In the genomic region with DNA sequence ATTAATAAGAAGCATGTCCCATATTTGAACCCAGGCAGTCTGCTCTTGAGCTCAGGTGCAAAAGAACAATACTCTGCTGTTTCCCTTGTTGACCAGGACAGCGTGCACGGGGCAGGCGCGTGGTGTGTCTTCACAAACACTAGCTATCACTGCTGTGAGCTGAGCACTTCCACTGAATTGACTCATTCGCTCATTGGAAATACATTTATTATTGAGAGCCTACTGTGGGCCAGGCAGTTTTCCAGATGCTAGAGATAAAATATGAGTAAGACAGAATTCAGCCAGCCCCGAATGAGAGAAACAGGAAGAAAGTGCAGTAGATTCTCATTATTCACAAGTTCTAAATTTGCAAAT, we compare ENCODE assay signal across 9 cellular contexts. TPM values are rescaled to one million over a fixed set of nuclear protein-coding genes. Genes with fewer than 3 reads are reported as not detected.
DNase-seq lines count a peak whose midpoint lies in the region; ATAC-seq and TF ChIP-seq lines count a peak whose summit lies in the region.
"Had no signal": no experiment of that assay in that cellular context is flagged by ENCODE, and none has a peak within 500 bp of the region (broad histone marks: within the 10 kb centered on the region; RNA-seq: fewer than 3 reads in every experiment).

No MANE protein-coding gene starts in this region.

- H4K20me1 ChIP-seq in Karpas-422 (ENCODE audit: insufficient read depth, low read depth, low read length) = no peaks in the 10 kb centered on the region

- H3K9me2 ChIP-seq in Karpas-422 (replicated peaks; ENCODE audit: insufficient read depth, low read length) = no peaks in the 10 kb centered on the region

- peak overlapping the region; percentile 91 for H3K4me2 ChIP-seq in Karpas-422 (ENCODE audit: low read depth, low read length, poor library complexity, severe bottlenecking)

- TF ChIP-seq CTCF in AG10803 (conservative IDR thresholded peaks at IDR 0.05; ENCODE audit: low read length) = no peak
- TF ChIP-seq CTCF in cardiac fibroblast (IDR thresholded peaks at IDR 0.05; ENCODE audit: low read depth, low read length) = no peak

- no peak overlapping the region for H3K27ac Mint-ChIP-seq in naive thymus-derived CD4-positive, alpha-beta T cell

- ATAC-seq in naive thymus-derived CD4-positive, alpha-beta T cell = no peak
- ATAC-seq in GM18858 (IDR thresholded peaks at IDR 0.05; ENCODE audit: unreplicated experiment) (no peak), GM18520 (IDR thresholded peaks at IDR 0.05; ENCODE audit: unreplicated experiment) (no peak)

- H3K4me3 Mint-ChIP-seq in naive thymus-derived CD4-positive, alpha-beta T cell = peak overlapping the region in 3 of 10 donors; percentile 29 to 77 (median 38)

- H3K36me3 ChIP-seq in Karpas-422 (ENCODE audit: insufficient read depth, low read length) = no peaks in the 10 kb centered on the region
- H3K36me3 ChIP-seq in naive thymus-derived CD4-positive, alpha-beta T cell (ENCODE audit: control insufficient read depth in 2 of 3, insufficient read depth in 3 of 3, low read length in 3 of 3) = no peaks in the 10 kb centered on the region

- H3K27me3 ChIP-seq in Karpas-422 (ENCODE audit: low read length) = no peaks in the 10 kb centered on the region
- H3K27me3 ChIP-seq in naive thymus-derived CD4-positive, alpha-beta T cell (ENCODE audit: control insufficient read depth in 2 of 2, insufficient read depth in 2 of 2, low read length in 2 of 2) = no peaks in the 10 kb centered on the region

- H3K27me3 Mint-ChIP-seq in naive thymus-derived CD4-positive, alpha-beta T cell = peaks cover 0 to 8% (median 5%) of the 10 kb centered on the region in 5 donors

- H3K27ac ChIP-seq in Karpas-422 (ENCODE audit: low read length) = peak overlapping the region; percentile 65
- H3K27ac ChIP-seq in naive thymus-derived CD4-positive, alpha-beta T cell (ENCODE audit: low read depth, low read length) = no peak overlapping the region

- H3K9ac ChIP-seq in Karpas-422 (ENCODE audit: low read length) = peak overlapping the region; percentile 90

- peaks cover 66% of the 10 kb centered on the region for H3K79me2 ChIP-seq in Karpas-422 (ENCODE audit: low read length)

- no peak overlapping the region for H2AFZ ChIP-seq in Karpas-422 (ENCODE audit: low read length)

- no peaks in the 10 kb centered on the region for H3K9me3 Mint-ChIP-seq in naive thymus-derived CD4-positive, alpha-beta T cell

- DNase-seq in AG10803 (ENCODE audit: low read depth) (peak; percentile 33), Karpas-422 (no peak), cardiac fibroblast (ENCODE audit: low read depth in 2 of 2) (peak; percentile 64 to 83), mesenteric fat pad (ENCODE audit: low spot score) (peak; percentile 88), islet precursor cell (no peak)
- DNase-seq in naive thymus-derived CD4-positive, alpha-beta T cell = no peak
- DNase-seq: retina had no signal

- no peaks in the 10 kb centered on the region for H3K9me3 ChIP-seq in Karpas-422 (ENCODE audit: low read length)
- no peaks in the 10 kb centered on the region for H3K9me3 ChIP-seq in naive thymus-derived CD4-positive, alpha-beta T cell (ENCODE audit: control insufficient read depth in 2 of 3, low read length in 3 of 3)

- intact Hi-C loops in naive thymus-derived CD4-positive, alpha-beta T cell (cut with micrococcal nuclease) = loop anchor here (5.0 to 10.0 kb wide), 4 partner anchors 166 to 648 kb away; partner anchors contain the start of genes FTO (in 1 of the 2) and RPGRIP1L (in 1 of the 2)

- POLR2A ChIA-PET in naive thymus-derived CD4-positive, alpha-beta T cell (lab: Charles Lee) = no interaction called here

- H3K4me1 ChIP-seq in Karpas-422 (ENCODE audit: low read length) = peaks cover 42% of the 10 kb centered on the region
- H3K4me1 ChIP-seq in naive thymus-derived CD4-positive, alpha-beta T cell (ENCODE audit: control insufficient read depth in 2 of 2, insufficient read depth in 2 of 2, low read length in 2 of 2) = peaks cover 6 to 13% of the 10 kb centered on the region in 2 donors

- H3K36me3 Mint-ChIP-seq in naive thymus-derived CD4-positive, alpha-beta T cell = no peaks in the 10 kb centered on the region

- CTCF ChIA-PET in naive thymus-derived CD4-positive, alpha-beta T cell (lab: Charles Lee) = interaction anchor here (0.5 to 1.3 kb wide), 4 partner anchors 106 to 489 kb away, joined by 3 to 4 read pairs (median 3); no protein-coding TSS in a partner anchor

- H3K4me1 Mint-ChIP-seq in naive thymus-derived CD4-positive, alpha-beta T cell = peaks cover 6 to 48% (median 17%) of the 10 kb centered on the region in 7 donors

- H3K4me3 ChIP-seq in AG10803 (ENCODE audit: low read length) (no peak overlapping the region; the same call in 1 of the 2 replicates), Karpas-422 (ENCODE audit: low read length) (peak overlapping the region; percentile 91), cardiac fibroblast (replicated peaks in 1 of 2; ENCODE audit: low read depth in 2 of 2, low read length in 2 of 2) (no peak overlapping the region)
- H3K4me3 ChIP-seq in naive thymus-derived CD4-positive, alpha-beta T cell (ENCODE audit: low read length) = no peak overlapping the region

RNA-seq across cellular contexts. Expression of gene CHD9, which starts 1.7 kb away (rescaled TPM):
- total RNA-seq in Karpas-422 (2014; rRNA removed; shearing (Covaris generic); ENCODE audit: low replicate concordance) = 75.9 and 111 TPM in 2 replicates
- total RNA-seq in mesenteric fat pad = 100 TPM
- total RNA-seq in naive thymus-derived CD4-positive, alpha-beta T cell = 10 to 100 TPM; 23.8 to 46.4 (median 36.3) TPM
- polyA plus RNA-seq in naive thymus-derived CD4-positive, alpha-beta T cell = 10 to 100 TPM; 24.1 to 30.6 TPM

RNA-seq across cellular contexts. Expression of gene CHD9NB, which starts 3.8 kb away (rescaled TPM):
- total RNA-seq in Karpas-422 (2014; rRNA removed; shearing (Covaris generic); ENCODE audit: low replicate concordance) = not detected in 2 replicates
- 0.48 TPM for total RNA-seq in mesenteric fat pad
- under 1 TPM in 1 of 5 experiments, not detected in 4; 0.22 TPM for total RNA-seq in naive thymus-derived CD4-positive, alpha-beta T cell
- not detected for polyA plus RNA-seq in naive thymus-derived CD4-positive, alpha-beta T cell

Comparison
In these comparisons a context has a peak if more than half of its experiments do, and no peak if none do; other contexts are left out.
1. DNase-seq: peak in AG10803 (single experiment), cardiac fibroblast (2 of 2) and mesenteric fat pad (single experiment); none in Karpas-422 (single experiment), naive thymus-derived CD4-positive, alpha-beta T cell (0 of 9) and islet precursor cell (single experiment).